Comparison of ENCODE assay signal across 10 cellular contexts in the genomic region with DNA sequence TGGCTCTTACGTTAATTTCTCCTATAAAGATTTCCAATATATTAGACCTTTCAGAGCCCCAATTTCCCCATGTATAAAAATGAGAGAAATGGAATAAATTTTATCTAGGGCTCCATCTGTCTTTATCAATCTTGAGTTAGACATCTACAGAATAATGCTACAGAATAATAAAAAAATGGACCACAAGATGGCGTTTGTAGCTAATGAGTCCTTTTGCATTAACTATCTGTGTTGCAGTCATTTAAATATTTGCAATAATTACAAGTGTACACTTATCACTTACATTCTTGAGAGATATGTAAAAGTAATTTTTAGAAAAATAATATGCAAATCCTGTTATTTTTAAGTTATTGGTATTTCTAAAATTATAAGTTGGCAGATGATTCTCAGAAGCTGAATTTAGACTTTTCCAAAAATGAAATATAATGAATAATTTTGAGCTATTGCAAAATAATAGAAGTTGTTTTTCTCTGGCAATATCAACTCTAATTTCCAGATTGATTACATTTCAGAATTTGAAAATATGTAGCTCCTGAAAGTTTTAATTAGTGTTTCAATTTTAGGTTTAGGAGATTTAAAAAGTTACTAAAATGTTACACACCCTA.
DNase-seq lines count a peak whose midpoint lies in the region; ATAC-seq and TF ChIP-seq lines count a peak whose summit lies in the region.
"Had no signal": no experiment of that assay in that cellular context is flagged by ENCODE, and none has a peak within 500 bp of the region (broad histone marks: within the 10 kb centered on the region; RNA-seq: fewer than 3 reads in every experiment).

No MANE protein-coding gene starts in this region.

- H3K4me2 ChIP-seq in parathyroid adenoma (ENCODE audit: low read length), result no peak overlapping the region

- no peak overlapping the region for H2AFZ ChIP-seq in parathyroid adenoma

- peak overlapping the region in 2 of 5 experiments; percentile 41 to 65 for H3K27ac Mint-ChIP-seq in brain
- no peak overlapping the region for H3K27ac Mint-ChIP-seq in activated naive CD4-positive, alpha-beta T cell treated with anti-CD3 and anti-CD28 coated beads, Interleukin-2, amount 10 ng/mL, durations not matched to agents 7 days and 5 days

- CTCF ChIA-PET in activated naive CD4-positive, alpha-beta T cell treated with anti-CD3 and anti-CD28 coated beads, Interleukin-2, amount 10 ng/mL, durations not matched to agents 7 days and 5 days (lab: Charles Lee), result interaction anchor here (0.9 to 2.2 kb wide), 7 partner anchors 11 to 955 kb away, joined by 3 to 9 read pairs (median 3); no protein-coding TSS in a partner anchor

- no peaks in the 10 kb centered on the region for H3K9me3 Mint-ChIP-seq in brain
- H3K9me3 Mint-ChIP-seq in activated naive CD4-positive, alpha-beta T cell treated with anti-CD3 and anti-CD28 coated beads, Interleukin-2, amount 10 ng/mL, durations not matched to agents 7 days and 5 days, result no peaks in the 10 kb centered on the region

- H3K4me3 Mint-ChIP-seq in brain, result no peak overlapping the region
- H3K4me3 Mint-ChIP-seq in activated naive CD4-positive, alpha-beta T cell treated with anti-CD3 and anti-CD28 coated beads, Interleukin-2, amount 10 ng/mL, durations not matched to agents 7 days and 5 days, result no peak overlapping the region

- H3K27ac ChIP-seq in parathyroid adenoma, result no peak overlapping the region
- H3K27ac ChIP-seq: SJSA1, thoracic aorta had no signal

- H3K27me3 ChIP-seq in parathyroid adenoma (ENCODE audit: control insufficient read depth, insufficient read depth, low read length), result no peaks in the 10 kb centered on the region
- H3K27me3 ChIP-seq: SJSA1 had no signal

- DNase-seq in NCI-H446 (lab: John Stamatoyannopoulos, UW) (peak; percentile 40 to 54), NCI-H446 treated with DMSO at 0.1 percent for 48 hours (lab: John Stamatoyannopoulos, UW) (no peak), Kasumi-1 (lab: John Stamatoyannopoulos, UW) (peak; percentile 12 to 47)
- no peak for DNase-seq in activated naive CD4-positive, alpha-beta T cell treated with anti-CD3 and anti-CD28 coated beads, Interleukin-2, amount 10 ng/mL, durations not matched to agents 7 days and 5 days
- DNase-seq in activated CD4-positive, CD25-positive, alpha-beta regulatory T cell (lab: John Stamatoyannopoulos, UW), result no peak

- no peaks in the 10 kb centered on the region for H3K27me3 Mint-ChIP-seq in brain
- H3K27me3 Mint-ChIP-seq in activated naive CD4-positive, alpha-beta T cell treated with anti-CD3 and anti-CD28 coated beads, Interleukin-2, amount 10 ng/mL, durations not matched to agents 7 days and 5 days, result no peaks in the 10 kb centered on the region

- H3K79me2 ChIP-seq in parathyroid adenoma, result no peaks in the 10 kb centered on the region

- H3K9me3 ChIP-seq in parathyroid adenoma (ENCODE audit: control insufficient read depth, low read length), result no peaks in the 10 kb centered on the region
- H3K9me3 ChIP-seq: SJSA1, thoracic aorta had no signal

- ATAC-seq in HG02970 (IDR thresholded peaks at IDR 0.05; ENCODE audit: low FRiP score, unreplicated experiment), result no peak

- H3K36me3 Mint-ChIP-seq in brain, result no peaks in the 10 kb centered on the region
- no peaks in the 10 kb centered on the region for H3K36me3 Mint-ChIP-seq in activated naive CD4-positive, alpha-beta T cell treated with anti-CD3 and anti-CD28 coated beads, Interleukin-2, amount 10 ng/mL, durations not matched to agents 7 days and 5 days

- TF ChIP-seq CTCF in brain (conservative IDR thresholded peaks at IDR 0.05) (peak; percentile 61 to 76), parathyroid adenoma (IDR thresholded peaks at IDR 0.05) (peak; percentile 14)

- no peaks in the 10 kb centered on the region for H3K4me1 Mint-ChIP-seq in brain
- no peaks in the 10 kb centered on the region for H3K4me1 Mint-ChIP-seq in activated naive CD4-positive, alpha-beta T cell treated with anti-CD3 and anti-CD28 coated beads, Interleukin-2, amount 10 ng/mL, durations not matched to agents 7 days and 5 days

- H3K9ac ChIP-seq in parathyroid adenoma, result no peak overlapping the region

- H3K36me3 ChIP-seq in parathyroid adenoma (ENCODE audit: control insufficient read depth, insufficient read depth, low read length), result no peaks in the 10 kb centered on the region
- H3K36me3 ChIP-seq: SJSA1, thoracic aorta had no signal

- H3K4me1 ChIP-seq in parathyroid adenoma, result no peaks in the 10 kb centered on the region
- H3K4me1 ChIP-seq: SJSA1 had no signal

- H3K4me3 ChIP-seq in parathyroid adenoma (ENCODE audit: low read depth, low read length), result no peak overlapping the region
- H3K4me3 ChIP-seq: SJSA1, thoracic aorta had no signal

Comparison
In these comparisons a context has a peak if more than half of its experiments do, and no peak if none do; other contexts are left out.
1. DNase-seq: peak in NCI-H446 (2 of 2) and Kasumi-1 (2 of 2); none in NCI-H446 treated with DMSO at 0.1 percent for 48 hours (single experiment), activated naive CD4-positive, alpha-beta T cell treated with anti-CD3 and anti-CD28 coated beads, Interleukin-2, amount 10 ng/mL, durations not matched to agents 7 days and 5 days (single experiment) and activated CD4-positive, CD25-positive, alpha-beta regulatory T cell (0 of 4).